ENCODE assay signal across 15 cellular contexts in genomic region chrX:15404712-15405111, GRCh38. TPM values are rescaled to one million over a fixed set of nuclear protein-coding genes. Genes with fewer than 3 reads are reported as not detected.
A peak's percentile ranks its signal among the peaks of the same experiment; 100 is the strongest.
DNase-seq lines count a peak whose midpoint lies in the region; ATAC-seq, FAIRE-seq and TF ChIP-seq lines count a peak whose summit lies in the region.
"Had no signal": no experiment of that assay in that cellular context is flagged by ENCODE, and none has a peak within 500 bp of the region (broad histone marks: within the 10 kb centered on the region; RNA-seq: fewer than 3 reads in every experiment).

No MANE protein-coding gene starts in this region.

- H3K79me2 ChIP-seq in SK-N-SH (ENCODE audit: insufficient read depth): no peaks in the 10 kb centered on the region

- H3K27ac ChIP-seq in SK-N-SH (ENCODE audit: low read depth in 2 of 2, low read length in 1 of 2): peak overlapping the region in 1 of 2 experiments; percentile 94; a peak in 3 of 4 replicates

- TF ChIP-seq EP300 in SK-N-SH (IDR thresholded peaks at IDR 0.05; ENCODE audit: borderline replicate concordance in 1 of 2, low read depth in 1 of 2, low read length in 1 of 2): peak in 1 of 2 experiments; percentile 42; a peak in 1 of 4 replicates

- POLR2A ChIA-PET in SK-N-SH (lab: Yijun Ruan, JAX): interaction anchor here (0.6 to 1.0 kb wide), 3 partner anchors 14 to 58 kb away, joined by 3 to 4 read pairs (median 3); no protein-coding TSS in a partner anchor

- no peaks in the 10 kb centered on the region for H3K36me3 ChIP-seq in SK-N-SH (replicated peaks in 1 of 2; ENCODE audit: control insufficient read depth in 1 of 2, insufficient read depth in 2 of 2, low read length in 1 of 2)

- no peaks in the 10 kb centered on the region for H4K20me1 ChIP-seq in SK-N-SH (ENCODE audit: insufficient read depth)

- no peak for TF ChIP-seq CTCF in SK-N-SH (IDR thresholded peaks at IDR 0.05)

- no peaks in the 10 kb centered on the region for H3K27me3 ChIP-seq in SK-N-SH (ENCODE audit: insufficient read depth)

- H2AFZ ChIP-seq in SK-N-SH (ENCODE audit: low read depth): no peak overlapping the region

- TF ChIP-seq RAD21 in SK-N-SH (IDR thresholded peaks at IDR 0.05; ENCODE audit: low read length): no peak

- no peak overlapping the region for H3K9ac ChIP-seq in SK-N-SH

- H3K9me2 ChIP-seq in SK-N-SH: no peaks in the 10 kb centered on the region

- no peak for FAIRE-seq in HTR-8/SVneo (lab: Jason Lieb, UNC)
- FAIRE-seq: A204.1, small intestine had no signal

- CTCF ChIA-PET in SK-N-SH (lab: Yijun Ruan, JAX): interaction anchor here (1.0 kb wide), 1 partner anchor 8 kb away, joined by 3 read pairs; no protein-coding TSS in a partner anchor

- DNase-seq in AG08395 (ENCODE audit: low spot score): peak; percentile 25
- DNase-seq in SK-N-SH: peak; percentile 43
- peak; percentile 58 for DNase-seq in fibroblast of peridontal ligament (ENCODE audit: extremely low read depth)
- peak; percentile 22 for DNase-seq in myocyte (ENCODE audit: low read depth)
- DNase-seq in HTR-8/SVneo (ENCODE audit: insufficient read length, low spot score): no peak
- DNase-seq in RPMI8226: no peak
- DNase-seq: activated CD4-positive, alpha-beta T cell treated with anti-CD3 and anti-CD28 coated beads for 4 hours; Karpas-422; natural killer cell; small intestine had no signal

- WGBS in SK-N-SH (ENCODE audit: low lambda C conversion rate): 47% methylated on average over 3 of the region's 3 CpGs

- ATAC-seq in HG03565 (IDR thresholded peaks at IDR 0.05; ENCODE audit: unreplicated experiment): no peak
- ATAC-seq in HG03432 (IDR thresholded peaks at IDR 0.05; ENCODE audit: unreplicated experiment): no peak
- ATAC-seq: activated T-helper 17 cell treated with anti-CD3 and anti-CD28 coated beads, Interleukin-2, amount 50 U/mL, for 72 hours; natural killer cell had no signal

- H3F3A ChIP-seq in SK-N-SH (replicated peaks; ENCODE audit: insufficient read depth): no peaks in the 10 kb centered on the region

- H3K4me3 ChIP-seq in SK-N-SH (ENCODE audit: low read depth in 2 of 2, low read length in 1 of 2): no peak overlapping the region

- peaks cover 0 to 32% of the 10 kb centered on the region in 2 experiments; a peak in 3 of 4 replicates for H3K4me1 ChIP-seq in SK-N-SH (ENCODE audit: control insufficient read depth in 1 of 2, insufficient read depth in 2 of 2, low read depth in 1 of 2, low read length in 1 of 2)

- H3K4me2 ChIP-seq in SK-N-SH: no peak overlapping the region

- no peaks in the 10 kb centered on the region for H3K9me3 ChIP-seq in SK-N-SH

TF ChIP-seq in SK-N-SH, 30 proteins besides CTCF, POLR2A, EP300 and RAD21:
- no peak for TF ChIP-seq FOSL2 (IDR thresholded peaks at IDR 0.05; ENCODE audit: borderline replicate concordance, low read depth)
- TF ChIP-seq RXRA (IDR thresholded peaks at IDR 0.05; ENCODE audit: borderline replicate concordance, low read depth): no peak
- no peak for TF ChIP-seq USF1 (IDR thresholded peaks at IDR 0.05; ENCODE audit: borderline replicate concordance, low read depth)
- TF ChIP-seq GABPA (IDR thresholded peaks at IDR 0.05; ENCODE audit: low read depth): no peak
- no peak for TF ChIP-seq MEF2A (IDR thresholded peaks at IDR 0.05; ENCODE audit: borderline replicate concordance, low read depth)
- no peak for TF ChIP-seq CHD2 (IDR thresholded peaks at IDR 0.05; ENCODE audit: low read length, partially characterized antibody)
- TF ChIP-seq ZBTB33 (IDR thresholded peaks at IDR 0.05; ENCODE audit: borderline replicate concordance, low read depth): no peak
- no peak for TF ChIP-seq NRF1 (IDR thresholded peaks at IDR 0.05; ENCODE audit: low read depth, low read length)
- no peak for TF ChIP-seq USF2 (IDR thresholded peaks at IDR 0.05; ENCODE audit: borderline replicate concordance, low read depth, low read length)
- no peak for TF ChIP-seq YY1 (IDR thresholded peaks at IDR 0.05; ENCODE audit: low read depth)

RNA-seq across cellular contexts. Expression of gene VEGFD, which starts 20.5 kb away (rescaled TPM):
- 5.3 and 6.3 TPM in 2 replicates for polyA plus RNA-seq in SK-N-SH (2012; rRNA removed)
- 6.8 and 7.3 TPM in 2 replicates for polyA plus RNA-seq in SK-N-SH (2012; cell fraction: cytosol; rRNA removed)
- 1.6 and 3.2 TPM in 2 replicates for polyA plus RNA-seq in SK-N-SH (2012; cell fraction: nucleus; rRNA removed)
- 0.32 TPM in 1 of 2 replicates, not detected in the other for total RNA-seq in myocyte
- 0.13 TPM for polyA plus RNA-seq in myocyte (2012)
- total RNA-seq: activated T-helper 17 cell treated with anti-CD3 and anti-CD28 coated beads, Interleukin-2, amount 50 U/mL, for 72 hours; kidney epithelial cell; natural killer cell had no signal

Comparison
In these comparisons a context has a peak if more than half of its experiments do, and no peak if none do; other contexts are left out.
1. DNase-seq: peak in AG08395 (single experiment), SK-N-SH (single experiment), fibroblast of peridontal ligament (single experiment) and myocyte (single experiment); none in HTR-8/SVneo (single experiment) and RPMI8226 (single experiment).